ENCODE assay signal across 12 cellular contexts in genomic region chr9:14344846-14345585, GRCh38. TPM values are rescaled to one million over a fixed set of nuclear protein-coding genes. Genes with fewer than 3 reads are reported as not detected.
A peak's percentile ranks its signal among the peaks of the same experiment; 100 is the strongest.
DNase-seq lines count a peak whose midpoint lies in the region; ATAC-seq and TF ChIP-seq lines count a peak whose summit lies in the region.
"Had no signal": no experiment of that assay in that cellular context is flagged by ENCODE, and none has a peak within 500 bp of the region (broad histone marks: within the 10 kb centered on the region; RNA-seq: fewer than 3 reads in every experiment).

No MANE protein-coding gene starts in this region.

- H3K27me3 Mint-ChIP-seq in Calu3 (ENCODE audit: unreplicated experiment): no peaks in the 10 kb centered on the region

- H3K27me3 ChIP-seq in hepatocyte (peaks cover 100% of the 10 kb centered on the region), psoas muscle (ENCODE audit: insufficient read depth in 3 of 3, low read length in 2 of 3) (no peaks in the 10 kb centered on the region), brain microvascular endothelial cell (replicated peaks) (peaks cover 62% of the 10 kb centered on the region)

- no peak for ATAC-seq in psoas muscle
- ATAC-seq: naive thymus-derived CD4-positive, alpha-beta T cell had no signal

- H3K4me3 ChIP-seq in hepatocyte: no peak overlapping the region
- peak overlapping the region; percentile 58 for H3K4me3 ChIP-seq in psoas muscle
- no peak overlapping the region for H3K4me3 ChIP-seq in brain microvascular endothelial cell (ENCODE audit: low read depth, low read length)
- H3K4me3 ChIP-seq: spleen had no signal

- no peak overlapping the region for H3K4me3 Mint-ChIP-seq in Calu3 (ENCODE audit: low read depth, unreplicated experiment)
- H3K4me3 Mint-ChIP-seq: naive thymus-derived CD4-positive, alpha-beta T cell had no signal

- H3K79me2 ChIP-seq in hepatocyte: no peaks in the 10 kb centered on the region

- no peaks in the 10 kb centered on the region for H4K20me1 ChIP-seq in hepatocyte (ENCODE audit: insufficient read depth, poor library complexity, severe bottlenecking)

- no TSS peak for BruUV-seq in Calu3 (replicated peaks; lab: Mats Ljungman, UMichigan)

- H3K9me3 Mint-ChIP-seq in Calu3 (ENCODE audit: low read depth, unreplicated experiment): no peaks in the 10 kb centered on the region

- no peak for TF ChIP-seq CTCF in Calu3 (IDR thresholded peaks at IDR 0.05; ENCODE audit: unreplicated experiment)
- no peak for TF ChIP-seq CTCF in hepatocyte (IDR thresholded peaks at IDR 0.05; ENCODE audit: poor library complexity)
- no peak for TF ChIP-seq CTCF in psoas muscle (IDR thresholded peaks at IDR 0.05)
- TF ChIP-seq CTCF in GM20000 (IDR thresholded peaks at IDR 0.05; ENCODE audit: extremely low read depth, missing control alignments): no peak
- TF ChIP-seq CTCF in brain microvascular endothelial cell (IDR thresholded peaks at IDR 0.05; ENCODE audit: low read depth, low read length, missing control alignments): no peak

- CTCF ChIA-PET in Calu3 (lab: Charles Lee): interaction anchor here (0.5 to 1.2 kb wide), 4 partner anchors 22 to 521 kb away, joined by 3 to 4 read pairs (median 4); no protein-coding TSS in a partner anchor

- H3K27ac ChIP-seq in hepatocyte: peak overlapping the region; percentile 37
- peak overlapping the region; percentile 83 for H3K27ac ChIP-seq in psoas muscle
- H3K27ac ChIP-seq in brain microvascular endothelial cell: no peak overlapping the region
- H3K27ac ChIP-seq: spleen had no signal

- no peak for DNase-seq in Calu3
- peak; percentile 98 to 100 for DNase-seq in NCI-H446 (lab: John Stamatoyannopoulos, UW)
- no peak for DNase-seq in hepatocyte (ENCODE audit: low spot score)
- peak in 1 of 2 donors; percentile 58 for DNase-seq in psoas muscle
- no peak for DNase-seq in GM20000 (ENCODE audit: low spot score)
- DNase-seq in brain microvascular endothelial cell: no peak
- no peak for DNase-seq in HK-2 (ENCODE audit: unreplicated experiment)
- no peak for DNase-seq in activated gamma-delta T cell treated with Interleukin-2 at 50 U/mL for 16 hours
- DNase-seq: GF-D8; naive thymus-derived CD4-positive, alpha-beta T cell; SHP77 treated with DMSO at 0.1 percent for 48 hours; spleen had no signal

- H3K4me1 Mint-ChIP-seq in Calu3 (ENCODE audit: low read depth, unreplicated experiment): no peaks in the 10 kb centered on the region

- no peak overlapping the region for H2AFZ ChIP-seq in hepatocyte

- intact Hi-C loops in Calu3 (cut with micrococcal nuclease; ENCODE audit: unreplicated experiment) (no loop called here), psoas muscle (cut with DNase I) (loop anchor here in 1 of 2 donors (10.0 kb wide), 1 partner anchor 320 kb away; no protein-coding TSS in a partner anchor)

- peak overlapping the region; percentile 93 for H3K4me2 ChIP-seq in hepatocyte

- in situ Hi-C loops in brain microvascular endothelial cell (cut with HindIII; ENCODE audit: low pct_ligation_motif_present, low sequenced_read_pairs): no loop called here

- no peaks in the 10 kb centered on the region for H3K9me3 ChIP-seq in hepatocyte (ENCODE audit: low read depth)
- H3K9me3 ChIP-seq in psoas muscle: no peaks in the 10 kb centered on the region
- H3K9me3 ChIP-seq: spleen had no signal

- no peaks in the 10 kb centered on the region for H3K36me3 ChIP-seq in hepatocyte (replicated peaks; ENCODE audit: insufficient read depth, low read depth)
- no peaks in the 10 kb centered on the region for H3K36me3 ChIP-seq in psoas muscle (ENCODE audit: insufficient read depth in 1 of 2, low read depth in 1 of 2)
- H3K36me3 ChIP-seq in brain microvascular endothelial cell (replicated peaks): no peaks in the 10 kb centered on the region
- H3K36me3 ChIP-seq: spleen had no signal

- H3K27ac Mint-ChIP-seq in Calu3 (ENCODE audit: unreplicated experiment): peak overlapping the region; percentile 16
- H3K27ac Mint-ChIP-seq: naive thymus-derived CD4-positive, alpha-beta T cell had no signal

- H3K4me1 ChIP-seq in hepatocyte (ENCODE audit: insufficient read depth) (peaks cover 35% of the 10 kb centered on the region), psoas muscle (peaks cover 27% of the 10 kb centered on the region)

- H3K9me2 ChIP-seq in hepatocyte (replicated peaks; ENCODE audit: insufficient read depth): no peaks in the 10 kb centered on the region

- peaks cover 15% of the 10 kb centered on the region for H3K36me3 Mint-ChIP-seq in Calu3 (ENCODE audit: insufficient read depth, unreplicated experiment)
- H3K36me3 Mint-ChIP-seq: naive thymus-derived CD4-positive, alpha-beta T cell had no signal

- 34% methylated on average over 14 of the region's 14 CpGs for WGBS in hepatocyte (ENCODE audit: low lambda C conversion rate, missing lambda C conversion rate)
- WGBS in psoas muscle, 3 donors: 65 to 74% (median 67%) methylated on average over 14 of the region's 14 CpGs

RNA-seq across cellular contexts. Expression of gene NFIB, which starts 31.1 kb away (rescaled TPM):
- total RNA-seq in Calu3 (2022) (75.8 and 76.2 TPM in 2 replicates), hepatocyte (22.8 and 27.3 TPM in 2 replicates), psoas muscle (10 to 100 TPM; 35.0 to 65.1 (median 47.3) TPM)
- polyA plus RNA-seq in hepatocyte (13.4 and 15.2 TPM in 2 replicates), psoas muscle (10 to 100 TPM in 1 of 3 donors, 1 to 10 TPM in 2; 5.8 to 17.1 (median 6.1) TPM)
- polyA plus RNA-seq: naive thymus-derived CD4-positive, alpha-beta T cell had no signal

Comparison
In these comparisons a context has a peak if more than half of its experiments do, and no peak if none do; other contexts are left out.
1. DNase-seq: peak in NCI-H446 (2 of 2); none in Calu3 (single experiment), hepatocyte (single experiment), GM20000 (single experiment), brain microvascular endothelial cell (single experiment), HK-2 (single experiment) and activated gamma-delta T cell treated with Interleukin-2 at 50 U/mL for 16 hours (single experiment).